Comparison of ENCODE assay signal across 15 cellular contexts in genomic region chr4:99943904-99944437, GRCh38. TPM values are rescaled to one million over a fixed set of nuclear protein-coding genes. Genes with fewer than 3 reads are reported as not detected.
DNase-seq lines count a peak whose midpoint lies in the region; ATAC-seq, FAIRE-seq and TF ChIP-seq lines count a peak whose summit lies in the region.
"Had no signal": no experiment of that assay in that cellular context is flagged by ENCODE, and none has a peak within 500 bp of the region (broad histone marks: within the 10 kb centered on the region; RNA-seq: fewer than 3 reads in every experiment).

No MANE protein-coding gene starts in this region.

- H3K4me2 ChIP-seq in DND-41 (ENCODE audit: insufficient read depth, low read length) (peak overlapping the region; percentile 91), PC-3 (ENCODE audit: low read length) (peak overlapping the region; percentile 80)

- H3K9me2 ChIP-seq in PC-3 (replicated peaks; ENCODE audit: low read length) = no peaks in the 10 kb centered on the region
- H3K9me2 ChIP-seq: SK-N-SH had no signal

- H2AFZ ChIP-seq in ACC112 (ENCODE audit: low read length, unreplicated experiment) = no peak overlapping the region
- H2AFZ ChIP-seq in DND-41 (ENCODE audit: low read depth, low read length) = no peak overlapping the region
- H2AFZ ChIP-seq in PC-3 (ENCODE audit: low read length) = no peak overlapping the region

- CTCF ChIA-PET in PC-3 (lab: Charles Lee) = no interaction called here

- peak overlapping the region; percentile 86; the same call in 1 of the 2 replicates for H3K4me3 ChIP-seq in ACC112 (ENCODE audit: low read depth, low read length)
- peak overlapping the region in 1 of 2 experiments; percentile 20; a peak in 2 of 4 replicates for H3K4me3 ChIP-seq in DND-41 (ENCODE audit: low read depth in 1 of 2, low read length in 2 of 2)
- H3K4me3 ChIP-seq in PC-3 (ENCODE audit: low read length) = no peak overlapping the region
- H3K4me3 ChIP-seq: pancreas had no signal

- no peak for TF ChIP-seq CTCF in DND-41 (IDR thresholded peaks at IDR 0.05; ENCODE audit: borderline replicate concordance, extremely low read depth, low read length, poor library complexity, severe bottlenecking)
- no peak for TF ChIP-seq CTCF in PC-3 (conservative IDR thresholded peaks at IDR 0.05; ENCODE audit: low read depth, low read length)

- DNase-seq in DND-41 (no peak), PC-3 (no peak), DMS114 treated with DMSO at 0.1 percent for 48 hours (lab: John Stamatoyannopoulos, UW; ENCODE audit: unreplicated experiment) (no peak), SHP77 (lab: John Stamatoyannopoulos, UW) (no peak), NCI-H345 (lab: John Stamatoyannopoulos, UW) (no peak)
- DNase-seq: anterior cingulate cortex; effector memory CD4-positive, alpha-beta T cell; H7; NCI-H2029; NK-92 treated with Interleukin-12 subunit alpha and Interleukin-12 subunit beta, amount 100 ng/mL, for 24 hours; pancreas; SK-N-SH had no signal

- ATAC-seq in DND-41 (ENCODE audit: insufficient read depth, low read depth) (no peak), PC-3 (no peak), HG02642 (IDR thresholded peaks at IDR 0.05; ENCODE audit: poor library complexity, unreplicated experiment) (no peak)
- ATAC-seq: pancreas had no signal

- no TSS peak for BruUV-seq in PC-3 (replicated peaks; lab: Mats Ljungman, UMichigan)

- peaks cover 27% of the 10 kb centered on the region for H3K4me1 ChIP-seq in ACC112 (ENCODE audit: control insufficient read depth, insufficient read depth, low read length, unreplicated experiment)
- peaks cover 54% of the 10 kb centered on the region for H3K4me1 ChIP-seq in DND-41 (ENCODE audit: insufficient read depth, low read length)
- peaks cover 34% of the 10 kb centered on the region for H3K4me1 ChIP-seq in PC-3 (ENCODE audit: insufficient read depth, low read length)

- POLR2A ChIA-PET in PC-3 (lab: Charles Lee; ENCODE audit: unreplicated experiment) = interaction anchor here (0.6 kb wide), 1 partner anchor 1422 kb away, joined by 4 read pairs; no protein-coding TSS in a partner anchor

- no peaks in the 10 kb centered on the region for H3K9me3 ChIP-seq in DND-41 (ENCODE audit: insufficient read depth, low read length, severe bottlenecking)
- H3K9me3 ChIP-seq in PC-3 (ENCODE audit: low read length) = no peaks in the 10 kb centered on the region
- H3K9me3 ChIP-seq: pancreas, SK-N-SH had no signal

- H3K27ac ChIP-seq in ACC112 (ENCODE audit: low read depth, low read length) (no peak overlapping the region), DND-41 (ENCODE audit: low read length) (no peak overlapping the region), PC-3 (ENCODE audit: low read length) (no peak overlapping the region)
- H3K27ac ChIP-seq: pancreas had no signal

- no peaks in the 10 kb centered on the region for H3F3A ChIP-seq in PC-3 (ENCODE audit: low read length, unreplicated experiment)

- peaks cover 82% of the 10 kb centered on the region for H3K79me2 ChIP-seq in ACC112 (ENCODE audit: control insufficient read depth, insufficient read depth, low read length, unreplicated experiment)
- peaks cover 100% of the 10 kb centered on the region for H3K79me2 ChIP-seq in DND-41 (ENCODE audit: insufficient read depth, low read length)
- H3K79me2 ChIP-seq in PC-3 (ENCODE audit: low read length) = peaks cover 80% of the 10 kb centered on the region

- peaks cover 37% of the 10 kb centered on the region for H3K36me3 ChIP-seq in ACC112 (ENCODE audit: insufficient read depth, low read length)
- H3K36me3 ChIP-seq in DND-41 (ENCODE audit: insufficient read depth, low read length) = peaks cover 43% of the 10 kb centered on the region
- peaks cover 12% of the 10 kb centered on the region for H3K36me3 ChIP-seq in PC-3 (ENCODE audit: low read depth, low read length)
- H3K36me3 ChIP-seq: pancreas had no signal

- FAIRE-seq in colon (lab: Jason Lieb, UNC) = peak; percentile 36
- FAIRE-seq: pancreas had no signal

- H3K27me3 ChIP-seq in ACC112 (ENCODE audit: insufficient read depth, low read length) = no peaks in the 10 kb centered on the region
- no peaks in the 10 kb centered on the region for H3K27me3 ChIP-seq in DND-41 (ENCODE audit: insufficient read depth, low read length, poor library complexity)
- no peaks in the 10 kb centered on the region for H3K27me3 ChIP-seq in PC-3 (ENCODE audit: low read length)
- H3K27me3 ChIP-seq: pancreas had no signal

- H3K9ac ChIP-seq in DND-41 (ENCODE audit: low read depth, low read length) (no peak overlapping the region), PC-3 (ENCODE audit: low read length) (no peak overlapping the region)
- H3K9ac ChIP-seq: SK-N-SH had no signal

- H4K20me1 ChIP-seq in DND-41 (ENCODE audit: insufficient read depth, low read length) = peaks cover 34% of the 10 kb centered on the region
- H4K20me1 ChIP-seq in PC-3 (ENCODE audit: low read length) = peaks cover 20% of the 10 kb centered on the region

- intact Hi-C loops in PC-3 (cut with micrococcal nuclease) = no loop called here

RNA-seq across cellular contexts. Expression of gene DNAJB14, which starts 2.4 kb away (rescaled TPM):
- total RNA-seq in PC-3 (2014; rRNA removed) = 8.8 and 18.9 TPM in 2 replicates

RNA-seq across cellular contexts. Expression of gene H2AZ1, which starts 6.1 kb away (rescaled TPM):
- 384 and 433 TPM in 2 replicates for total RNA-seq in PC-3 (2014; rRNA removed)

RNA-seq across cellular contexts. Expression of gene LAMTOR3, which starts 49.7 kb away (rescaled TPM):
- total RNA-seq in PC-3 (2014; rRNA removed) = 13.5 and 14.0 TPM in 2 replicates
